In the genomic region with DNA sequence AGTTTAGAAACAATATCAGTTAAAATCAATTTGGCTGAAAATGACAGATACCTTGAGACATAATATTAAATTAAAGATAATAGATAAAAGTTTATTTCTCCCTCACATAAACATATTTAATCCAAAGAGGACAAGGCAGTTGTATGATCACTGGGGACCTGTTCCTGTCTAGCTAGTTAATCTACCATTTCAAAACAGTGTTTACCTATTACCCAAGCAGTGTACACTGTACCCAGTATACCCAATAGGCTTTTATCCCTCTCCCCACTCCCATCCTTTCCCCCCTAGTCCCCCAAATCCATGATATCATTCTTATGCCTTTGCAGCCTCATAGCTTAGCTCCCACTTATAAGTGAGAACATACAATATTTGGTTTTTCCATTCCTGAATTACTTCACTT, we compare ENCODE assay signal across 31 cellular contexts.
"Had no signal": no experiment of that assay in that cellular context is flagged by ENCODE, and none has a peak within 500 bp of the region (broad histone marks: within the 10 kb centered on the region; RNA-seq: fewer than 3 reads in every experiment).

No MANE protein-coding gene starts in this region.

- H3K36me3 ChIP-seq: ascending aorta, cardiac muscle cell had no signal

- H3K27ac ChIP-seq: ascending aorta, cardiac muscle cell, VCaP had no signal

- DNase-seq: activated B cell treated with CpG ODN at 0.5 μM for 24 hours; activated CD4-positive, alpha-beta memory T cell treated with anti-CD3 and anti-CD28 coated beads, Interleukin-2, amount 10 ng/mL, durations not matched to agents 7 days and 5 days; activated CD4-positive, alpha-beta T cell treated with anti-CD3 and anti-CD28 coated beads for 1 hour; activated CD4-positive, alpha-beta T cell treated with anti-CD3 and anti-CD28 coated beads for 36 hours; activated CD4-positive, alpha-beta T cell treated with anti-CD3 and anti-CD28 coated beads for 48 hours; activated CD4-positive, alpha-beta T cell treated with anti-CD3 and anti-CD28 coated beads, Interleukin-2, amount 10 ng/mL, durations not matched to agents 7 days and 5 days; activated CD4-positive, alpha-beta T cell treated with anti-CD3 and anti-CD28 coated beads, Interleukin-2, amount 50 U/mL, for 48 hours; activated CD8-positive, alpha-beta memory T cell treated with anti-CD3 and anti-CD28 coated beads for 24 hours; activated CD8-positive, alpha-beta memory T cell treated with anti-CD3 and anti-CD28 coated beads, Interleukin-2, amount 10 ng/mL, durations not matched to agents 7 days and 5 days; activated CD8-positive, alpha-beta memory T cell treated with anti-CD3 and anti-CD28 coated beads, Interleukin-2, amount 50 U/mL, for 48 hours; activated CD8-positive, alpha-beta T cell treated with anti-CD3 and anti-CD28 coated beads, Interleukin-2, amount 10 ng/mL, durations not matched to agents 7 days and 5 days; activated effector memory CD4-positive, alpha-beta T cell treated with Interleukin-2 at 50 U/mL for 16 hours; activated gamma-delta T cell; activated naive CD4-positive, alpha-beta T cell treated with anti-CD3 and anti-CD28 coated beads, Interleukin-2, amount 10 ng/mL, durations not matched to agents 7 days and 5 days; activated naive CD4-positive, alpha-beta T cell treated with Interleukin-2 at 50 U/mL for 16 hours; activated naive CD8-positive, alpha-beta T cell treated with anti-CD3 and anti-CD28 coated beads, Interleukin-2, amount 10 ng/mL, durations not matched to agents 7 days and 5 days; activated naive CD8-positive, alpha-beta T cell treated with anti-CD3 and anti-CD28 coated beads, Interleukin-2, amount 50 U/mL, for 24 hours; activated T-cell treated with anti-CD3 and anti-CD28 coated beads, Interleukin-2, amount 50 U/mL, for 24 hours; activated T-cell treated with anti-CD3 and anti-CD28 coated beads, Interleukin-2, amount 50 U/mL, for 48 hours; amygdala; anterior cingulate cortex; caudate nucleus; cerebellar nuclear complex; T-helper 1 cell; T-helper 2 cell; T-helper 9 cell had no signal

- H3K27me3 ChIP-seq: ascending aorta, cardiac muscle cell had no signal

- FAIRE-seq: bronchial epithelial cell, TTC549 had no signal

- ATAC-seq: activated CD4-positive, alpha-beta T cell treated with anti-CD3 and anti-CD28 coated beads for 36 hours; activated CD8-positive, alpha-beta memory T cell treated with anti-CD3 and anti-CD28 coated beads, Interleukin-2, amount 10 ng/mL, durations not matched to agents 7 days and 5 days; activated CD8-positive, alpha-beta T cell treated with anti-CD3 and anti-CD28 coated beads, Interleukin-2, amount 10 ng/mL, durations not matched to agents 7 days and 5 days; activated naive CD8-positive, alpha-beta T cell treated with anti-CD3 and anti-CD28 coated beads, Interleukin-2, amount 50 U/mL, for 24 hours had no signal

- H3K4me3 ChIP-seq: ascending aorta, cardiac muscle cell had no signal

- H3K4me1 ChIP-seq: ascending aorta had no signal
